Comparison of ENCODE assay signal across 21 cellular contexts in genomic region chr18:68861365-68861764, GRCh38.
"Had no signal": no experiment of that assay in that cellular context is flagged by ENCODE, and none has a peak within 500 bp of the region (broad histone marks: within the 10 kb centered on the region; RNA-seq: fewer than 3 reads in every experiment).

No MANE protein-coding gene starts in this region.

- DNase-seq: cortex of kidney; effector memory CD8-positive, alpha-beta T cell; erythroblast; esophagus squamous epithelium; hypothalamus; immature natural killer cell; mesenchymal stem cell; midbrain; naive thymus-derived CD4-positive, alpha-beta T cell; stimulated activated CD4-positive, alpha-beta T cell treated with anti-CD3 and anti-CD28 coated beads, Interleukin-12 subunit alpha, Interleukin-12 subunit beta, amount 100 ng/mL, for 4 hours; stimulated activated CD4-positive, alpha-beta T cell treated with anti-CD3 and anti-CD28 coated beads, Interleukin-1b, Interleukin-23, amount 100 ng/mL, for 48 hours; stimulated activated CD4-positive, alpha-beta T cell treated with anti-CD3 and anti-CD28 coated beads, Interleukin-4, amount 100 ng/mL, for 1 hour; stimulated activated CD8-positive, alpha-beta memory T cell treated with anti-CD3 and anti-CD28 coated beads, Interleukin-4, amount 100 ng/mL, for 48 hours; stimulated activated naive CD4-positive, alpha-beta T cell; stimulated activated naive CD8-positive, alpha-beta T cell treated with anti-CD3 and anti-CD28 coated beads, Interleukin-15, amount 100 ng/mL, for 72 hours; transverse colon; upper lobe of right lung; uterus had no signal

- H3K9me3 Mint-ChIP-seq: effector memory CD8-positive, alpha-beta T cell; neural progenitor cell; stimulated activated naive CD8-positive, alpha-beta T cell treated with anti-CD3 and anti-CD28 coated beads, Interleukin-15, amount 100 ng/mL, for 72 hours had no signal

- H3K4me3 Mint-ChIP-seq: effector memory CD8-positive, alpha-beta T cell; immature natural killer cell; naive thymus-derived CD4-positive, alpha-beta T cell; nephron; neural progenitor cell; stimulated activated naive CD8-positive, alpha-beta T cell treated with anti-CD3 and anti-CD28 coated beads, Interleukin-15, amount 100 ng/mL, for 72 hours had no signal

- H3K27ac Mint-ChIP-seq: effector memory CD8-positive, alpha-beta T cell; immature natural killer cell; naive thymus-derived CD4-positive, alpha-beta T cell; nephron; neural progenitor cell; progenitor cell of endocrine pancreas; stimulated activated naive CD8-positive, alpha-beta T cell treated with anti-CD3 and anti-CD28 coated beads, Interleukin-15, amount 100 ng/mL, for 72 hours had no signal

- H3K36me3 Mint-ChIP-seq: immature natural killer cell, neural progenitor cell had no signal

- H3K4me1 Mint-ChIP-seq: immature natural killer cell; nephron; neural progenitor cell; stimulated activated naive CD8-positive, alpha-beta T cell treated with anti-CD3 and anti-CD28 coated beads, Interleukin-15, amount 100 ng/mL, for 72 hours had no signal

- H3K27me3 Mint-ChIP-seq: effector memory CD8-positive, alpha-beta T cell; naive thymus-derived CD4-positive, alpha-beta T cell; progenitor cell of endocrine pancreas; stimulated activated naive CD8-positive, alpha-beta T cell treated with anti-CD3 and anti-CD28 coated beads, Interleukin-15, amount 100 ng/mL, for 72 hours had no signal
